In the genomic region with DNA sequence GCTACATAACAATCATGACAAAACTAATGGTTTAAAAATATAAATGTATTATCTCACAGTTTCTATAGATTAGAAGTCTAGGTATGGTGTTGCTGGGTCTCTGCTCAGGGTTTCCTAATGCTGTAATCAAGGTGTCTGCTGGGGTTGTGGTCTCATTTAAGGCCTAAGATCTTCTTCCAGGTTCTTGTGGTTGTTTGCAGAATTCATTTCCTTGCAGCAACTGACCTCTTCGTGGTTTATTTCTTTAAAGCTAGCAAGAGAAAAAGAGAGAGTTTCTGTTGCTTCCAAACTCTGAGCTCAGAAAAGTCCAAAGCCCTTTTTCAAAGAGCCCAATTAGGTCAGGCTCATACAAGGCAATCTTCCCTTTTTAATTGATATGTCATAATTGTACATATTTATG, we compare ENCODE assay signal across 18 cellular contexts.
"Had no signal": no experiment of that assay in that cellular context is flagged by ENCODE, and none has a peak within 500 bp of the region (broad histone marks: within the 10 kb centered on the region; RNA-seq: fewer than 3 reads in every experiment).

No MANE protein-coding gene starts in this region.

- DNase-seq: activated CD8-positive, alpha-beta memory T cell treated with anti-CD3 and anti-CD28 coated beads, Interleukin-2, amount 10 ng/mL, durations not matched to agents 7 days and 5 days; activated effector memory CD4-positive, alpha-beta T cell treated with anti-CD3 and anti-CD28 coated beads, Interleukin-2, amount 50 U/mL, for 16 hours; activated T-cell treated with anti-CD3 and anti-CD28 coated beads, Interleukin-2, amount 50 U/mL, for 24 hours; anterior cingulate cortex; central memory CD4-positive, alpha-beta T cell; effector memory CD4-positive, alpha-beta T cell; naive thymus-derived CD4-positive, alpha-beta T cell; posterior cingulate gyrus; right cardiac atrium; small intestine; tibial artery had no signal

- H3K36me3 Mint-ChIP-seq: activated CD8-positive, alpha-beta memory T cell treated with anti-CD3 and anti-CD28 coated beads, Interleukin-2, amount 10 ng/mL, durations not matched to agents 7 days and 5 days; activated naive CD4-positive, alpha-beta T cell treated with anti-CD3 and anti-CD28 coated beads, Interleukin-2, amount 50 U/mL, for 72 hours; mesothelial cell of epicardium; naive thymus-derived CD4-positive, alpha-beta T cell; stimulated activated effector memory CD8-positive, alpha-beta T cell treated with anti-CD3 and anti-CD28 coated beads, Interleukin-12 subunit alpha, Interleukin-12 subunit beta, amount 100 ng/mL, for 72 hours had no signal

- H3K27me3 Mint-ChIP-seq: activated CD8-positive, alpha-beta memory T cell treated with anti-CD3 and anti-CD28 coated beads, Interleukin-2, amount 10 ng/mL, durations not matched to agents 7 days and 5 days; activated T-cell treated with anti-CD3 and anti-CD28 coated beads, Interleukin-2, amount 50 U/mL, for 24 hours; naive thymus-derived CD4-positive, alpha-beta T cell had no signal

- H3K27ac Mint-ChIP-seq: activated CD8-positive, alpha-beta memory T cell treated with anti-CD3 and anti-CD28 coated beads, Interleukin-2, amount 10 ng/mL, durations not matched to agents 7 days and 5 days; activated naive CD4-positive, alpha-beta T cell treated with anti-CD3 and anti-CD28 coated beads, Interleukin-2, amount 50 U/mL, for 72 hours; activated T-cell treated with anti-CD3 and anti-CD28 coated beads, Interleukin-2, amount 50 U/mL, for 24 hours; naive thymus-derived CD4-positive, alpha-beta T cell; stimulated activated effector memory CD8-positive, alpha-beta T cell treated with anti-CD3 and anti-CD28 coated beads, Interleukin-12 subunit alpha, Interleukin-12 subunit beta, amount 100 ng/mL, for 72 hours had no signal

- H3K79me2 ChIP-seq: hepatocyte had no signal

- ATAC-seq: activated CD4-positive, CD25-positive, alpha-beta regulatory T cell treated with anti-CD3 and anti-CD28 coated beads, Interleukin-2, amount 50 U/mL, for 24 hours; activated CD8-positive, alpha-beta memory T cell treated with anti-CD3 and anti-CD28 coated beads, Interleukin-2, amount 10 ng/mL, durations not matched to agents 7 days and 5 days; activated naive CD4-positive, alpha-beta T cell treated with anti-CD3 and anti-CD28 coated beads, Interleukin-2, amount 50 U/mL, for 72 hours; gastroesophageal sphincter; naive thymus-derived CD4-positive, alpha-beta T cell; right cardiac atrium; stimulated activated effector memory CD8-positive, alpha-beta T cell treated with anti-CD3 and anti-CD28 coated beads, Interleukin-12 subunit alpha, Interleukin-12 subunit beta, amount 100 ng/mL, for 72 hours had no signal

- H3K27me3 ChIP-seq: gastroesophageal sphincter, hepatocyte, neutrophil, tibial artery had no signal

- H3K36me3 ChIP-seq: gastroesophageal sphincter, neutrophil, tibial artery had no signal

- H3K4me3 Mint-ChIP-seq: activated CD8-positive, alpha-beta memory T cell treated with anti-CD3 and anti-CD28 coated beads, Interleukin-2, amount 10 ng/mL, durations not matched to agents 7 days and 5 days; activated T-cell treated with anti-CD3 and anti-CD28 coated beads, Interleukin-2, amount 50 U/mL, for 24 hours; mesothelial cell of epicardium; naive thymus-derived CD4-positive, alpha-beta T cell; stimulated activated effector memory CD8-positive, alpha-beta T cell treated with anti-CD3 and anti-CD28 coated beads, Interleukin-12 subunit alpha, Interleukin-12 subunit beta, amount 100 ng/mL, for 72 hours had no signal

- H3K4me1 ChIP-seq: gastroesophageal sphincter had no signal

- H2AFZ ChIP-seq: hepatocyte had no signal

- H3K27ac ChIP-seq: gastroesophageal sphincter, hepatocyte, neutrophil had no signal

- H3K9me3 ChIP-seq: gastroesophageal sphincter, neutrophil, tibial artery had no signal

- FAIRE-seq: small intestine had no signal

- H3K4me1 Mint-ChIP-seq: activated CD8-positive, alpha-beta memory T cell treated with anti-CD3 and anti-CD28 coated beads, Interleukin-2, amount 10 ng/mL, durations not matched to agents 7 days and 5 days; naive thymus-derived CD4-positive, alpha-beta T cell; stimulated activated effector memory CD8-positive, alpha-beta T cell treated with anti-CD3 and anti-CD28 coated beads, Interleukin-12 subunit alpha, Interleukin-12 subunit beta, amount 100 ng/mL, for 72 hours had no signal

- H3K4me3 ChIP-seq: gastroesophageal sphincter, hepatocyte, tibial artery had no signal

- H3K4me2 ChIP-seq: hepatocyte had no signal
